21 cellular contexts compared by ENCODE assay signal in the genomic region with DNA sequence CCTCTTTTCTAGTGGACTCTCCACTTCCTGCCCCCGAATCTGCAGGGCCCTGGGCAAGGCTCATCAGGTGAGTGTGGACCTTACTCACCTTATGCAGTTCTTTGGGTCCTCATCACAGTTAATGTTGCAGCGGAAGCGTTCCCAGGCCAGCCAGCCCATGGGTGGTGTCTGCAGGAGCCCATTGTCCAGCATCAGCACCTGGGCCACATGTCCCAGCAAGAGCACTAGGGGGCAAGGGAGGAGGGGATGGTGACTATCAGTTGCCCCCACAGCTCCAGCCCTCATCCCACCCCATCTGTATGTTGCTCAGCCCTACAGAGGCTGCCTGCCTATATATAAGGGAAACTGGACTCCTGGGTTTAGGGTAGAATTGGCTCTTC.
"Had no signal": no experiment of that assay in that cellular context is flagged by ENCODE, and none has a peak within 500 bp of the region (broad histone marks: within the 10 kb centered on the region; RNA-seq: fewer than 3 reads in every experiment).

No MANE protein-coding gene starts in this region.

- H3K27ac ChIP-seq: heart left ventricle, right lobe of liver, testis, vagina had no signal

- DNase-seq: activated CD4-positive, alpha-beta T cell treated with anti-CD3 and anti-CD28 coated beads for 4 hours; activated CD4-positive, alpha-beta T cell treated with anti-CD3 and anti-CD28 coated beads, Interleukin-2, amount 50 U/mL, for 48 hours; activated CD4-positive, CD25-positive, alpha-beta regulatory T cell; activated naive CD4-positive, alpha-beta T cell treated with anti-CD3 and anti-CD28 coated beads, Interleukin-2, amount 10 ng/mL, durations not matched to agents 7 days and 5 days; activated T-cell treated with anti-CD3 and anti-CD28 coated beads, Interleukin-2, amount 50 U/mL, for 24 hours; amygdala; cerebellar nuclear complex; effector CD4-positive, alpha-beta T cell; heart left ventricle; left cardiac atrium; nephron progenitor cell; occipital lobe; small intestine; stimulated activated CD4-positive, alpha-beta T cell treated with anti-CD3 and anti-CD28 coated beads, Interleukin-4, amount 100 ng/mL, for 1 hour; stimulated activated naive CD4-positive, alpha-beta T cell; testis had no signal

- H3K9me3 Mint-ChIP-seq: activated naive CD4-positive, alpha-beta T cell treated with anti-CD3 and anti-CD28 coated beads, Interleukin-2, amount 10 ng/mL, durations not matched to agents 7 days and 5 days; activated T-cell treated with anti-CD3 and anti-CD28 coated beads, Interleukin-2, amount 50 U/mL, for 24 hours; activated T-helper 2 cell treated with anti-CD3 and anti-CD28 coated beads, Interferon-gamma antibody, Interleukin-2, Interleukin-4, amounts not matched to agents 10 μg/mL and 5 μg/mL and 100 μg/mL, durations not matched to agents 14 hours and 24 hours and 36 hours; nephron progenitor cell; type B pancreatic cell had no signal

- H3K4me3 ChIP-seq: mucosa of descending colon, right lobe of liver, testis, vagina had no signal

- H3K27ac Mint-ChIP-seq: activated T-helper 2 cell treated with anti-CD3 and anti-CD28 coated beads, Interferon-gamma antibody, Interleukin-2, Interleukin-4, amounts not matched to agents 10 μg/mL and 5 μg/mL and 100 μg/mL, durations not matched to agents 14 hours and 24 hours and 36 hours; nephron progenitor cell; type B pancreatic cell had no signal

- H3K27me3 ChIP-seq: heart left ventricle, right lobe of liver, testis, vagina had no signal

- H3K9me3 ChIP-seq: heart left ventricle, mucosa of descending colon, right lobe of liver, testis, vagina had no signal

- H3K27me3 Mint-ChIP-seq: activated naive CD4-positive, alpha-beta T cell treated with anti-CD3 and anti-CD28 coated beads, Interleukin-2, amount 10 ng/mL, durations not matched to agents 7 days and 5 days; activated T-cell treated with anti-CD3 and anti-CD28 coated beads, Interleukin-2, amount 50 U/mL, for 24 hours; type B pancreatic cell had no signal

- ATAC-seq: heart left ventricle, left cardiac atrium, mucosa of descending colon, right lobe of liver had no signal

- H3K4me3 Mint-ChIP-seq: activated naive CD4-positive, alpha-beta T cell treated with anti-CD3 and anti-CD28 coated beads, Interleukin-2, amount 10 ng/mL, durations not matched to agents 7 days and 5 days; activated T-cell treated with anti-CD3 and anti-CD28 coated beads, Interleukin-2, amount 50 U/mL, for 24 hours; nephron progenitor cell had no signal
